20 cellular contexts compared by ENCODE assay signal in genomic region chr10:18528292-18528691, GRCh38.
DNase-seq lines count a peak whose midpoint lies in the region; ATAC-seq and TF ChIP-seq lines count a peak whose summit lies in the region.
"Had no signal": no experiment of that assay in that cellular context is flagged by ENCODE, and none has a peak within 500 bp of the region (broad histone marks: within the 10 kb centered on the region; RNA-seq: fewer than 3 reads in every experiment).

No MANE protein-coding gene starts in this region.

- TF ChIP-seq CTCF in AG04450 (IDR thresholded peaks at IDR 0.05; ENCODE audit: low read depth, low read length) (no peak), esophagus muscularis mucosa (IDR thresholded peaks at IDR 0.05) (no peak), gastroesophageal sphincter (IDR thresholded peaks at IDR 0.05) (no peak)

- H3K4me3 ChIP-seq in AG04450 (ENCODE audit: low read depth, low read length): no peak overlapping the region
- H3K4me3 ChIP-seq in esophagus muscularis mucosa: no peak overlapping the region
- H3K4me3 ChIP-seq in gastroesophageal sphincter: no peak overlapping the region
- H3K4me3 ChIP-seq: BLaER1 treated with 17β-estradiol and CSF1 and Interleukin-3, amounts not matched to agents 10 nM and 100 nM; GM12878; GM23248 had no signal

- POLR2A ChIA-PET in AG04450 (lab: Yijun Ruan, JAX): interaction anchor here (0.5 to 1.8 kb wide), 6 partner anchors 14 to 218 kb away, joined by 3 to 11 read pairs (median 4); partner anchors contain the start of gene ARL5B

- TF ChIP-seq POLR2A in esophagus muscularis mucosa (IDR thresholded peaks at IDR 0.05; ENCODE audit: low read depth) (no peak), gastroesophageal sphincter (IDR thresholded peaks at IDR 0.05) (no peak)

- ATAC-seq in gastroesophageal sphincter (no peak), HG03139 (IDR thresholded peaks at IDR 0.05; ENCODE audit: unreplicated experiment) (no peak)
- ATAC-seq: GM12878 had no signal

- H3K27me3 ChIP-seq in AG04450 (ENCODE audit: control insufficient read depth, insufficient read depth, low read length) (no peaks in the 10 kb centered on the region), esophagus muscularis mucosa (no peaks in the 10 kb centered on the region), gastroesophageal sphincter (no peaks in the 10 kb centered on the region)
- H3K27me3 ChIP-seq: BE2C; BLaER1 treated with 17β-estradiol and CSF1 and Interleukin-3, amounts not matched to agents 10 nM and 100 nM had no signal

- H3K36me3 ChIP-seq in esophagus muscularis mucosa (peaks cover 0 to 5% (median 1%) of the 10 kb centered on the region in 4 donors), gastroesophageal sphincter (peaks cover 0 to 10% of the 10 kb centered on the region in 2 donors)
- H3K36me3 ChIP-seq: BE2C had no signal

- DNase-seq in AG04450 (ENCODE audit: low read depth, low spot score) (peak; percentile 30), esophagus muscularis mucosa (ENCODE audit: extremely low spot score) (no peak), dermis blood vessel endothelial cell (no peak), HUDEP-2 (lab: John Stamatoyannopoulos, UW; ENCODE audit: unreplicated experiment in 76 of 76) (no peak)
- DNase-seq: AML-193; BE2C; CD4-positive, alpha-beta T cell; CD8-positive, alpha-beta memory T cell; DMS 273 treated with DMSO at 0.1 percent for 48 hours; DMS79; EL; GDM1; GM23248; H7; HCEC 1CT had no signal

- H3K9me3 ChIP-seq in AG04450 (ENCODE audit: control insufficient read depth, insufficient read depth, low read length) (no peaks in the 10 kb centered on the region; the same call in 1 of the 2 replicates), esophagus muscularis mucosa (no peaks in the 10 kb centered on the region), gastroesophageal sphincter (no peaks in the 10 kb centered on the region)
- H3K9me3 ChIP-seq: BE2C had no signal

- CTCF ChIA-PET in AG04450 (lab: Charles Lee): no interaction called here

- H3K4me1 ChIP-seq in esophagus muscularis mucosa: peaks cover 15 to 72% (median 61%) of the 10 kb centered on the region in 4 donors
- peaks cover 1 to 83% (median 9%) of the 10 kb centered on the region in 3 donors for H3K4me1 ChIP-seq in gastroesophageal sphincter
- H3K4me1 ChIP-seq: BE2C had no signal

- H3K27ac ChIP-seq in AG04450 (ENCODE audit: low read depth, low read length) (no peak overlapping the region), esophagus muscularis mucosa (replicated peaks in 1 of 4) (peak overlapping the region; percentile 29 to 68 (median 54)), gastroesophageal sphincter (peak overlapping the region; percentile 53 to 73 (median 72))
- H3K27ac ChIP-seq: 22Rv1; BLaER1 treated with 17β-estradiol and CSF1 and Interleukin-3, amounts not matched to agents 10 nM and 100 nM; GM23248 had no signal

- WGBS in esophagus muscularis mucosa: 40% methylated on average over 3 of the region's 3 CpGs
- WGBS in gastroesophageal sphincter (ENCODE audit: low coverage in 1 of 2), 2 donors: 25 to 33% methylated on average over 3 of the region's 3 CpGs

- TF ChIP-seq EP300 in esophagus muscularis mucosa (IDR thresholded peaks at IDR 0.05) (no peak), gastroesophageal sphincter (IDR thresholded peaks at IDR 0.05) (no peak)

- intact Hi-C loops in esophagus muscularis mucosa (cut with DNase I): no loop called here
